8 cellular contexts compared by ENCODE assay signal in genomic region chr3:10941972-10942371, GRCh38. TPM values are rescaled to one million over a fixed set of nuclear protein-coding genes. Genes with fewer than 3 reads are reported as not detected.
DNase-seq lines count a peak whose midpoint lies in the region; ATAC-seq, FAIRE-seq and TF ChIP-seq lines count a peak whose summit lies in the region.

No MANE protein-coding gene starts in this region.

- POLR2A ChIA-PET in activated CD8-positive, alpha-beta T cell treated with anti-CD3 and anti-CD28 coated beads for 36 hours (lab: Charles Lee) = interaction anchor here (0.8 kb wide), 1 partner anchor 25 kb away, joined by 3 read pairs; no protein-coding TSS in a partner anchor

- no peaks in the 10 kb centered on the region for H3K4me1 ChIP-seq in heart left ventricle
- no peaks in the 10 kb centered on the region for H3K4me1 ChIP-seq in right atrium auricular region
- no peaks in the 10 kb centered on the region for H3K4me1 ChIP-seq in kidney (ENCODE audit: control insufficient read depth in 1 of 2, insufficient read depth in 1 of 2, low read depth in 1 of 2, low read length in 2 of 2)
- H3K4me1 ChIP-seq in upper lobe of left lung = no peaks in the 10 kb centered on the region

- CTCF ChIA-PET in activated CD8-positive, alpha-beta T cell treated with anti-CD3 and anti-CD28 coated beads for 36 hours (lab: Charles Lee) = interaction anchor here (0.6 to 6.6 kb wide), 14 partner anchors 12 to 184 kb away, joined by 3 to 55 read pairs (median 3); no protein-coding TSS in a partner anchor

- H3K27me3 ChIP-seq in heart left ventricle (peaks cover 0 to 18% (median 0%) of the 10 kb centered on the region in 9 donors), right atrium auricular region (no peaks in the 10 kb centered on the region), upper lobe of left lung (no peaks in the 10 kb centered on the region)

- intact Hi-C loops in heart left ventricle (cut with DNase I) (loop anchor here in 4 of 10 donors (5.0 to 10.0 kb wide), 4 partner anchors 185 to 393 kb away; no protein-coding TSS in a partner anchor), kidney (cut with DNase I) (no loop called here)
- intact Hi-C loops in activated CD8-positive, alpha-beta T cell treated with anti-CD3 and anti-CD28 coated beads for 36 hours (cut with micrococcal nuclease) = no loop called here

- no peaks in the 10 kb centered on the region for H3K4me1 Mint-ChIP-seq in activated CD8-positive, alpha-beta T cell treated with anti-CD3 and anti-CD28 coated beads for 36 hours (ENCODE audit: low read depth)

- H3K9me3 ChIP-seq in heart left ventricle = peaks cover 0 to 7% (median 0%) of the 10 kb centered on the region in 12 donors
- no peaks in the 10 kb centered on the region for H3K9me3 ChIP-seq in right atrium auricular region
- H3K9me3 ChIP-seq in kidney (ENCODE audit: control insufficient read depth in 1 of 2, low read length in 2 of 2) = no peaks in the 10 kb centered on the region
- peaks cover 0 to 3% (median 0%) of the 10 kb centered on the region in 4 donors for H3K9me3 ChIP-seq in upper lobe of left lung

- 74 to 92% (median 85%) methylated on average over 1 of the region's 1 CpG for WGBS in heart left ventricle, 4 donors
- WGBS in upper lobe of left lung, 2 donors = 88% methylated on average over 1 of the region's 1 CpG; no CpG with 5 or more reads in 1 of the 2 donors

- no peak overlapping the region for H3K27ac ChIP-seq in heart left ventricle
- H3K27ac ChIP-seq in right atrium auricular region = no peak overlapping the region
- no peak overlapping the region for H3K27ac ChIP-seq in kidney (ENCODE audit: low read depth in 2 of 2, low read length in 2 of 2)
- no peak overlapping the region for H3K27ac ChIP-seq in upper lobe of left lung

- H3K4me3 Mint-ChIP-seq in activated CD8-positive, alpha-beta T cell treated with anti-CD3 and anti-CD28 coated beads for 36 hours = no peak overlapping the region

- no peak for FAIRE-seq in kidney (lab: Jason Lieb, UNC)
- no peak for FAIRE-seq in RCC 7860 (lab: Jason Lieb, UNC)

- no peak overlapping the region for H3K27ac Mint-ChIP-seq in activated CD8-positive, alpha-beta T cell treated with anti-CD3 and anti-CD28 coated beads for 36 hours

- H3K9ac ChIP-seq in kidney (ENCODE audit: low read length in 2 of 2) = no peak overlapping the region

- H3K27me3 Mint-ChIP-seq in activated CD8-positive, alpha-beta T cell treated with anti-CD3 and anti-CD28 coated beads for 36 hours = peaks cover 6% of the 10 kb centered on the region

- no peak for TF ChIP-seq EP300 in upper lobe of left lung (IDR thresholded peaks at IDR 0.05)

- ATAC-seq in heart left ventricle (no peak), upper lobe of left lung (ENCODE audit: low FRiP score in 2 of 2) (no peak)
- peak; percentile 64 for ATAC-seq in activated CD8-positive, alpha-beta T cell treated with anti-CD3 and anti-CD28 coated beads for 36 hours

- peaks cover 2% of the 10 kb centered on the region for H3K9me3 Mint-ChIP-seq in activated CD8-positive, alpha-beta T cell treated with anti-CD3 and anti-CD28 coated beads for 36 hours

- H3K36me3 ChIP-seq in heart left ventricle (no peaks in the 10 kb centered on the region), right atrium auricular region (no peaks in the 10 kb centered on the region), kidney (ENCODE audit: control insufficient read depth in 1 of 2, insufficient read depth in 2 of 2, low read length in 2 of 2) (no peaks in the 10 kb centered on the region), upper lobe of left lung (no peaks in the 10 kb centered on the region)

- TF ChIP-seq CTCF in heart left ventricle (IDR thresholded peaks at IDR 0.05) = peak; percentile 14 to 65 (median 46)
- peak in 1 of 2 donors; percentile 64 for TF ChIP-seq CTCF in right atrium auricular region (IDR thresholded peaks at IDR 0.05)
- TF ChIP-seq CTCF in activated CD8-positive, alpha-beta T cell treated with anti-CD3 and anti-CD28 coated beads for 36 hours (IDR thresholded peaks at IDR 0.05) = peak; percentile 81
- no peak for TF ChIP-seq CTCF in kidney (IDR thresholded peaks at IDR 0.05; ENCODE audit: borderline replicate concordance, extremely low read depth, insufficient read depth)
- peak in 4 of 6 experiments; percentile 44 to 51 (median 48) for TF ChIP-seq CTCF in upper lobe of left lung (IDR thresholded peaks at IDR 0.05)

- no peaks in the 10 kb centered on the region for H3K36me3 Mint-ChIP-seq in activated CD8-positive, alpha-beta T cell treated with anti-CD3 and anti-CD28 coated beads for 36 hours (ENCODE audit: low read depth)

- DNase-seq in heart left ventricle (peak in 1 of 5 donors; percentile 14), right atrium auricular region (ENCODE audit: low spot score) (no peak), kidney (peak; percentile 1), upper lobe of left lung (no peak), NCI-H2171 treated with DMSO at 0.1 percent for 48 hours (lab: John Stamatoyannopoulos, UW) (no peak), RCC 7860 (ENCODE audit: low spot score) (no peak), NCI-H2107 (lab: John Stamatoyannopoulos, UW) (no peak)
- DNase-seq in activated CD8-positive, alpha-beta T cell treated with anti-CD3 and anti-CD28 coated beads for 36 hours = peak; percentile 55

- TF ChIP-seq POLR2A in heart left ventricle (IDR thresholded peaks at IDR 0.05) (no peak), upper lobe of left lung (IDR thresholded peaks at IDR 0.05) (no peak)

- no peak overlapping the region for H3K4me3 ChIP-seq in heart left ventricle
- no peak overlapping the region for H3K4me3 ChIP-seq in right atrium auricular region
- H3K4me3 ChIP-seq in kidney (ENCODE audit: low read length in 2 of 2) = no peak overlapping the region
- no peak overlapping the region for H3K4me3 ChIP-seq in upper lobe of left lung

RNA-seq across cellular contexts. Expression of gene SLC6A1, which starts 50.6 kb away (rescaled TPM):
- 1 to 10 TPM in 7 of 9 donors, under 1 TPM in 2; 0.40 to 3.1 (median 1.2) TPM for total RNA-seq in heart left ventricle
- polyA plus RNA-seq in heart left ventricle = 1 to 10 TPM in 1 of 2 donors, under 1 TPM in 1; 0.65 to 1.6 TPM
- total RNA-seq in right atrium auricular region = 1 to 10 TPM; 1.3 to 4.1 TPM
- not detected for total RNA-seq in activated CD8-positive, alpha-beta T cell treated with anti-CD3 and anti-CD28 coated beads for 36 hours
- total RNA-seq in kidney = 2.1 TPM
- polyA plus RNA-seq in kidney (ENCODE audit: insufficient read depth, low read depth, low replicate concordance) = not detected
- total RNA-seq in upper lobe of left lung = 10 to 100 TPM in 1 of 6 donors, 1 to 10 TPM in 1, under 1 TPM in 4; 0.46 to 11.5 (median 0.88) TPM

Comparison
In these comparisons a context has a peak if more than half of its experiments do, and no peak if none do; other contexts are left out.
1. DNase-seq: peak in activated CD8-positive, alpha-beta T cell treated with anti-CD3 and anti-CD28 coated beads for 36 hours (single experiment) and kidney (single experiment); none in right atrium auricular region (single experiment), upper lobe of left lung (0 of 2), NCI-H2171 treated with DMSO at 0.1 percent for 48 hours (single experiment), RCC 7860 (single experiment) and NCI-H2107 (single experiment).